12 cellular contexts compared by ENCODE assay signal in the genomic region with DNA sequence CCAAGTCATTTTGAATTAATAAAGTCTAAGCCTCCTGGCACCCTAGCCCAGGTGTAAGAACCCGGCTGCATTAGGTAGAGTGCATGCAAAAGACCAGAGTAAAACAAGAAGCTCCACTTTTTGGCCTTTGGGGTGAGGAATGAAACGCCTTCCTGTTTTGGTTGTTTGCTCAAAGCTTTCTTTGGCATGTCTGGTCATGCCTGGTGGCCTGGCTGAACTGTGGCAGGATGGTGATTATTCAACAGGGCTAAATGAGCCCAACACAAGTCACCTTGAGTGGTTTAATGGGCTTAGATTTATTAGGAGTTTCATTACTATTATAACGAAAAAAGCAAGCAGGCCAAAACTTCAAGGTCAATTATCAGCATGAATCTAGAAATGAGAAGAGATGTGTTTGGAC. TPM values are rescaled to one million over a fixed set of nuclear protein-coding genes. Genes with fewer than 3 reads are reported as not detected.
DNase-seq lines count a peak whose midpoint lies in the region; ATAC-seq and TF ChIP-seq lines count a peak whose summit lies in the region.
"Had no signal": no experiment of that assay in that cellular context is flagged by ENCODE, and none has a peak within 500 bp of the region (broad histone marks: within the 10 kb centered on the region; RNA-seq: fewer than 3 reads in every experiment).

No MANE protein-coding gene starts in this region.

- in situ Hi-C loops in ACHN (cut with HindIII; ENCODE audit: low pct_ligation_motif_present, low pct_unique_long_range_greater_than_20kb, low sequenced_read_pairs), result no loop called here

- ATAC-seq in HG03432 (IDR thresholded peaks at IDR 0.05; ENCODE audit: unreplicated experiment), result peak; percentile 34
- no peak for ATAC-seq in GM18502 (IDR thresholded peaks at IDR 0.05; ENCODE audit: poor library complexity, unreplicated experiment)
- ATAC-seq in HG02938 (IDR thresholded peaks at IDR 0.05; ENCODE audit: unreplicated experiment), result no peak

- DNase-seq in Calu3, result no peak
- peak; percentile 48 for DNase-seq in kidney tubule cell (ENCODE audit: low spot score)
- DNase-seq in ACHN, result no peak
- DNase-seq in mesothelial cell of epicardium (ENCODE audit: low spot score in 2 of 2, unreplicated experiment in 2 of 2), result no peak
- DNase-seq: Kasumi-1, occipital lobe had no signal

- no TSS peak for BruUV-seq in Calu3 (replicated peaks; lab: Mats Ljungman, UMichigan)

- H3K27me3 Mint-ChIP-seq in Calu3 (ENCODE audit: unreplicated experiment), result no peaks in the 10 kb centered on the region
- H3K27me3 Mint-ChIP-seq in T-helper 1 cell treated with Interleukin-12 subunit alpha and Interleukin-12 subunit beta and Interleukin-4 antibody, amounts not matched to agents 30 μg/mL and 1 μg/mL, for 36 hours (ENCODE audit: low read depth), result no peaks in the 10 kb centered on the region
- H3K27me3 Mint-ChIP-seq in mesothelial cell of epicardium (ENCODE audit: low read depth), result no peaks in the 10 kb centered on the region
- H3K27me3 Mint-ChIP-seq: activated naive CD4-positive, alpha-beta T cell treated with anti-CD3 and anti-CD28 coated beads, Interleukin-2, amount 50 U/mL, for 24 hours had no signal

- H3K9me3 Mint-ChIP-seq in Calu3 (ENCODE audit: low read depth, unreplicated experiment) (no peaks in the 10 kb centered on the region), mesothelial cell of epicardium (peaks cover 4% of the 10 kb centered on the region)
- H3K9me3 Mint-ChIP-seq in T-helper 1 cell treated with Interleukin-12 subunit alpha and Interleukin-12 subunit beta and Interleukin-4 antibody, amounts not matched to agents 30 μg/mL and 1 μg/mL, for 36 hours, result no peaks in the 10 kb centered on the region
- H3K9me3 Mint-ChIP-seq: activated naive CD4-positive, alpha-beta T cell treated with anti-CD3 and anti-CD28 coated beads, Interleukin-2, amount 50 U/mL, for 24 hours had no signal

- CTCF ChIA-PET in Calu3 (lab: Charles Lee), result no interaction called here

- peaks cover 25% of the 10 kb centered on the region for H3K4me1 Mint-ChIP-seq in Calu3 (ENCODE audit: low read depth, unreplicated experiment)
- H3K4me1 Mint-ChIP-seq in T-helper 1 cell treated with Interleukin-12 subunit alpha and Interleukin-12 subunit beta and Interleukin-4 antibody, amounts not matched to agents 30 μg/mL and 1 μg/mL, for 36 hours (ENCODE audit: low read depth), result peaks cover 17% of the 10 kb centered on the region
- H3K4me1 Mint-ChIP-seq in mesothelial cell of epicardium, result peaks cover 19% of the 10 kb centered on the region

- H3K36me3 Mint-ChIP-seq in Calu3 (ENCODE audit: insufficient read depth, unreplicated experiment) (peaks cover 98% of the 10 kb centered on the region), mesothelial cell of epicardium (peaks cover 10% of the 10 kb centered on the region)
- H3K36me3 Mint-ChIP-seq in T-helper 1 cell treated with Interleukin-12 subunit alpha and Interleukin-12 subunit beta and Interleukin-4 antibody, amounts not matched to agents 30 μg/mL and 1 μg/mL, for 36 hours (ENCODE audit: low read depth), result peaks cover 35% of the 10 kb centered on the region
- H3K36me3 Mint-ChIP-seq: activated naive CD4-positive, alpha-beta T cell treated with anti-CD3 and anti-CD28 coated beads, Interleukin-2, amount 50 U/mL, for 24 hours had no signal

- no peak overlapping the region for H3K4me3 Mint-ChIP-seq in Calu3 (ENCODE audit: low read depth, unreplicated experiment)
- H3K4me3 Mint-ChIP-seq in T-helper 1 cell treated with Interleukin-12 subunit alpha and Interleukin-12 subunit beta and Interleukin-4 antibody, amounts not matched to agents 30 μg/mL and 1 μg/mL, for 36 hours, result no peak overlapping the region
- no peak overlapping the region for H3K4me3 Mint-ChIP-seq in mesothelial cell of epicardium
- H3K4me3 Mint-ChIP-seq: activated naive CD4-positive, alpha-beta T cell treated with anti-CD3 and anti-CD28 coated beads, Interleukin-2, amount 50 U/mL, for 24 hours had no signal

- intact Hi-C loops in Calu3 (cut with micrococcal nuclease; ENCODE audit: unreplicated experiment), result no loop called here

- TF ChIP-seq CTCF in Calu3 (IDR thresholded peaks at IDR 0.05; ENCODE audit: unreplicated experiment), result no peak
- no peak for TF ChIP-seq CTCF in mesothelial cell of epicardium (IDR thresholded peaks at IDR 0.05; ENCODE audit: unreplicated experiment)

- H3K27ac Mint-ChIP-seq in Calu3 (ENCODE audit: unreplicated experiment), result peak overlapping the region; percentile 1
- peak overlapping the region; percentile 70 for H3K27ac Mint-ChIP-seq in T-helper 1 cell treated with Interleukin-12 subunit alpha and Interleukin-12 subunit beta and Interleukin-4 antibody, amounts not matched to agents 30 μg/mL and 1 μg/mL, for 36 hours
- H3K27ac Mint-ChIP-seq in mesothelial cell of epicardium, result no peak overlapping the region
- H3K27ac Mint-ChIP-seq: activated naive CD4-positive, alpha-beta T cell treated with anti-CD3 and anti-CD28 coated beads, Interleukin-2, amount 50 U/mL, for 24 hours had no signal

RNA-seq across cellular contexts. Expression of gene LDHAL6B, which starts 40.9 kb away (rescaled TPM):
- total RNA-seq in Calu3 (2022), result not detected in 2 replicates
- total RNA-seq in mesothelial cell of epicardium, result not detected in 3 replicates
- total RNA-seq: glomerular endothelial cell, occipital lobe had no signal
